Comparison of ENCODE assay signal across 10 cellular contexts in the genomic region with DNA sequence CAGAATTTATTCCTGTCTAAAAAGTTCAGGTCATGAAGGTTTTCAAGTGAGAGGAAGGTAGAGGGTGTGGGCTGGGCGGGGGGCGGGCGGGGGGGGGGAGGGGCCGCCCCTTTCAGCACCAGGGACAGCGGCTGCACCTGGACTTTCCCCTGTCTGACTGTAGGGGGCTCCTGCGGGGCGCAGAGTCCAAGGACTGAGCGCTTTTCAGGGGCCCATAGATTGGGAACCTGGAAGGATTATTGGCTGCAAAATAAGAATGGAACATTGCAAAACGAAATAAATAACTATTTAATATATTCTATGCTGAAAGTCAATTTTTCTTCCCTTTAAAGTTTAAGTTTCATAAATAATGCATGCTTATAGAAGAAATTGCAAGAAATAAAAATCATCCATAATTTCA. TPM values are rescaled to one million over a fixed set of nuclear protein-coding genes. Genes with fewer than 3 reads are reported as not detected.
DNase-seq lines count a peak whose midpoint lies in the region; ATAC-seq and TF ChIP-seq lines count a peak whose summit lies in the region.
"Had no signal": no experiment of that assay in that cellular context is flagged by ENCODE, and none has a peak within 500 bp of the region (broad histone marks: within the 10 kb centered on the region; RNA-seq: fewer than 3 reads in every experiment).

No MANE protein-coding gene starts in this region.

- CTCF ChIA-PET in Panc1 (lab: Charles Lee): no interaction called here

- no peaks in the 10 kb centered on the region for H3K9me3 ChIP-seq in Panc1 (ENCODE audit: control insufficient read depth, insufficient read depth, low read depth, low read length)

- POLR2A ChIA-PET in Panc1 (lab: Charles Lee): interaction anchor here (0.6 kb wide), 1 partner anchor 242 kb away, joined by 4 read pairs; no protein-coding TSS in a partner anchor

- DNase-seq in ELR (ENCODE audit: low read depth) (peak; percentile 48), Panc1 (ENCODE audit: low read depth, low spot score) (no peak), mesenteric fat pad (ENCODE audit: low spot score) (no peak), substantia nigra (lab: John Stamatoyannopoulos, UW) (no peak), H4 (ENCODE audit: low spot score) (no peak)
- peak; percentile 30 for DNase-seq in effector CD8-positive, alpha-beta T cell (lab: John Stamatoyannopoulos, UW)

- no peaks in the 10 kb centered on the region for H3K27me3 ChIP-seq in Panc1 (ENCODE audit: control insufficient read depth, insufficient read depth, low read length)

- H3K4me3 ChIP-seq in Panc1 (ENCODE audit: low read depth in 2 of 2, low read length in 2 of 2): no peak overlapping the region

- intact Hi-C loops in Panc1 (cut with micrococcal nuclease; ENCODE audit: unreplicated experiment): no loop called here

- no TSS peak for BruUV-seq in Panc1 (replicated peaks; lab: Mats Ljungman, UMichigan)

- in situ Hi-C loops in Panc1 (cut with HindIII; ENCODE audit: low pct_unique_long_range_greater_than_20kb, low sequenced_read_pairs): no loop called here

- ATAC-seq in Panc1 (no peak), HG02870 (IDR thresholded peaks at IDR 0.05; ENCODE audit: unreplicated experiment) (no peak)
- ATAC-seq: right cardiac atrium had no signal

- H3K4me1 ChIP-seq in Panc1 (ENCODE audit: control insufficient read depth, insufficient read depth, low read length): no peaks in the 10 kb centered on the region

- H3K27ac ChIP-seq in 22Rv1 (no peak overlapping the region), Panc1 (ENCODE audit: low read length) (no peak overlapping the region), substantia nigra (ENCODE audit: low read depth, low read length, poor library complexity, severe bottlenecking) (no peak overlapping the region)

- H3K36me3 ChIP-seq in Panc1 (ENCODE audit: control insufficient read depth, insufficient read depth, low read length): no peaks in the 10 kb centered on the region

- peak; percentile 24; the same call in 1 of the 2 replicates for TF ChIP-seq CTCF in 22Rv1 (IDR thresholded peaks at IDR 0.05)
- peak; percentile 42 for TF ChIP-seq CTCF in Panc1 (IDR thresholded peaks at IDR 0.05)

RNA-seq across cellular contexts. Expression of a gene that starts 8.9 kb away (rescaled TPM):
- total RNA-seq in Panc1 (2021; ENCODE audit: unreplicated experiment): 0.10 TPM
- not detected for polyA plus RNA-seq in Panc1 (2012; ENCODE audit: insufficient read length)
- total RNA-seq in mesenteric fat pad: 1.3 TPM
- 0.08 and 0.17 TPM in 2 replicates for total RNA-seq in H4 (2014; rRNA removed; shearing (Covaris generic))

RNA-seq across cellular contexts. Expression of a gene that starts 16.8 kb away (rescaled TPM):
- not detected for total RNA-seq in Panc1 (2021; ENCODE audit: unreplicated experiment)
- not detected for polyA plus RNA-seq in Panc1 (2012; ENCODE audit: insufficient read length)
- not detected for total RNA-seq in mesenteric fat pad
- not detected in 2 replicates for total RNA-seq in H4 (2014; rRNA removed; shearing (Covaris generic))
- total RNA-seq: right cardiac atrium had no signal
- polyA plus RNA-seq: adipose tissue, right cardiac atrium had no signal

RNA-seq across cellular contexts. Expression of a gene that starts 41.1 kb away (rescaled TPM):
- total RNA-seq in Panc1 (2021; ENCODE audit: unreplicated experiment) (1.7 TPM), mesenteric fat pad (7.5 TPM)
- polyA plus RNA-seq in Panc1 (2012; ENCODE audit: insufficient read length): 0.80 TPM
- total RNA-seq in H4 (2014; rRNA removed; shearing (Covaris generic)): 3.6 and 6.3 TPM in 2 replicates

Comparison
In these comparisons a context has a peak if more than half of its experiments do, and no peak if none do; other contexts are left out.
1. DNase-seq: peak in ELR (single experiment) and effector CD8-positive, alpha-beta T cell (single experiment); none in Panc1 (single experiment), mesenteric fat pad (single experiment), substantia nigra (0 of 49) and H4 (single experiment).